18 cellular contexts compared by ENCODE assay signal in genomic region chr9:89670114-89670513, GRCh38.
DNase-seq lines count a peak whose midpoint lies in the region; ATAC-seq and TF ChIP-seq lines count a peak whose summit lies in the region.
"Had no signal": no experiment of that assay in that cellular context is flagged by ENCODE, and none has a peak within 500 bp of the region (broad histone marks: within the 10 kb centered on the region; RNA-seq: fewer than 3 reads in every experiment).

No MANE protein-coding gene starts in this region.

- peaks cover 4% of the 10 kb centered on the region for H3K9me3 Mint-ChIP-seq in endodermal cell

- TF ChIP-seq CTCF in C4-2B (conservative IDR thresholded peaks at IDR 0.05) (no peak), endodermal cell (conservative IDR thresholded peaks at IDR 0.05) (no peak), thyroid gland (IDR thresholded peaks at IDR 0.05) (no peak)

- H3K36me3 Mint-ChIP-seq in endodermal cell (ENCODE audit: low read depth) = no peaks in the 10 kb centered on the region
- H3K36me3 Mint-ChIP-seq: CD14-positive monocyte had no signal

- H3K27ac ChIP-seq in C4-2B (peak overlapping the region; percentile 89), endodermal cell (ENCODE audit: low read depth, low read length) (no peak overlapping the region), mucosa of rectum (ENCODE audit: low read depth in 2 of 2, low read length in 2 of 2) (peak overlapping the region; percentile 29 to 48), thyroid gland (peak overlapping the region; percentile 88 to 93 (median 92))
- H3K27ac ChIP-seq: SK-N-MC had no signal

- H3K36me3 ChIP-seq in endodermal cell (ENCODE audit: control insufficient read depth, insufficient read depth, low read length) (no peaks in the 10 kb centered on the region), mucosa of rectum (ENCODE audit: control insufficient read depth in 2 of 2, insufficient read depth in 2 of 2, low read length in 2 of 2) (no peaks in the 10 kb centered on the region), thyroid gland (no peaks in the 10 kb centered on the region)
- H3K36me3 ChIP-seq: MG63 had no signal

- no peak for TF ChIP-seq POLR2A in thyroid gland (IDR thresholded peaks at IDR 0.05)

- H3K27ac Mint-ChIP-seq in endodermal cell = no peak overlapping the region
- H3K27ac Mint-ChIP-seq: CD14-positive monocyte had no signal

- 93 to 96% methylated on average over 2 to 5 of the region's 5 CpGs for WGBS in endodermal cell (ENCODE audit: insufficient coverage in 1 of 2, insufficient read length in 1 of 2), 2 experiments
- WGBS in thyroid gland, 2 donors = 84% methylated on average over 5 of the region's 5 CpGs

- H3K9ac ChIP-seq in endodermal cell (ENCODE audit: extremely low read depth, low read length, poor library complexity, severe bottlenecking) (no peak overlapping the region), mucosa of rectum (ENCODE audit: low read depth in 1 of 2, low read length in 2 of 2) (peak overlapping the region in 1 of 2 donors; percentile 12)

- H3K4me1 ChIP-seq in endodermal cell (ENCODE audit: control insufficient read depth, insufficient read depth, low read length) (peaks cover 9% of the 10 kb centered on the region), mucosa of rectum (ENCODE audit: control insufficient read depth in 2 of 2, insufficient read depth in 2 of 2, low read length in 2 of 2) (peaks cover 37 to 48% of the 10 kb centered on the region in 2 donors), thyroid gland (peaks cover 60 to 62% of the 10 kb centered on the region in 2 donors)

- peaks cover 11% of the 10 kb centered on the region for H3K27me3 Mint-ChIP-seq in endodermal cell (ENCODE audit: insufficient read depth)

- ATAC-seq in GM21717 (IDR thresholded peaks at IDR 0.05; ENCODE audit: unreplicated experiment) = no peak

- H3K9me3 ChIP-seq in endodermal cell (ENCODE audit: control insufficient read depth, low read length) = no peaks in the 10 kb centered on the region
- H3K9me3 ChIP-seq in mucosa of rectum (ENCODE audit: control insufficient read depth in 2 of 2, low read length in 2 of 2) = no peaks in the 10 kb centered on the region
- no peaks in the 10 kb centered on the region for H3K9me3 ChIP-seq in thyroid gland
- H3K9me3 ChIP-seq: MG63 had no signal

- peak; percentile 18 for DNase-seq in endodermal cell
- no peak for DNase-seq in thyroid gland
- DNase-seq in cerebellum (ENCODE audit: low spot score) = no peak
- no peak for DNase-seq in NOMO-1 treated with DMSO at 0.1 percent for 48 hours (lab: John Stamatoyannopoulos, UW; ENCODE audit: unreplicated experiment)
- DNase-seq: EL, GF-D8, MG63, NCI-H1417, NCI-H187 treated with DMSO at 0.1 percent for 48 hours, NCI-H2107, NCI-H446 treated with DMSO at 0.1 percent for 48 hours, NCI-H526 treated with DMSO at 0.1 percent for 48 hours, SHP77 treated with DMSO at 0.1 percent for 48 hours had no signal

- H3K27me3 ChIP-seq in endodermal cell (ENCODE audit: control insufficient read depth, insufficient read depth, low read length, poor library complexity, severe bottlenecking) (no peaks in the 10 kb centered on the region), mucosa of rectum (ENCODE audit: control insufficient read depth in 2 of 2, insufficient read depth in 2 of 2, low read length in 2 of 2) (no peaks in the 10 kb centered on the region), thyroid gland (no peaks in the 10 kb centered on the region)
- H3K27me3 ChIP-seq: MG63 had no signal

- H3K4me1 Mint-ChIP-seq in endodermal cell = peaks cover 22% of the 10 kb centered on the region
- H3K4me1 Mint-ChIP-seq: CD14-positive monocyte had no signal

- intact Hi-C loops in thyroid gland (cut with DNase I) = no loop called here

- no peak overlapping the region for H3K4me3 Mint-ChIP-seq in endodermal cell
- H3K4me3 Mint-ChIP-seq: CD14-positive monocyte had no signal

- H3K4me3 ChIP-seq in endodermal cell (ENCODE audit: low read length) (no peak overlapping the region), mucosa of rectum (ENCODE audit: low read length in 2 of 2) (no peak overlapping the region), thyroid gland (replicated peaks in 1 of 3) (no peak overlapping the region)
- H3K4me3 ChIP-seq: MG63, SK-N-MC had no signal
